ENCODE assay signal across 3 cellular contexts in genomic region chr1:156848461-156849150, GRCh38.
A peak's percentile ranks its signal among the peaks of the same experiment; 100 is the strongest.
TF ChIP-seq lines count a peak whose summit lies in the region.

No MANE protein-coding gene starts in this region.

TF ChIP-seq in GM12891, 5 proteins besides CTCF, POLR2A, EP300 and RAD21:
- no peak for TF ChIP-seq POLR2AphosphoS5 (IDR thresholded peaks at IDR 0.05; ENCODE audit: low read depth, low read length)
- no peak for TF ChIP-seq POU2F2 (IDR thresholded peaks at IDR 0.05; ENCODE audit: low read depth, low read length)
- no peak for TF ChIP-seq SPI1 (IDR thresholded peaks at IDR 0.05; ENCODE audit: low read depth, low read length)
- no peak for TF ChIP-seq PAX5 (IDR thresholded peaks at IDR 0.05; ENCODE audit: insufficient read depth, low read length, severe bottlenecking)
- no peak for TF ChIP-seq TAF1 (IDR thresholded peaks at IDR 0.05; ENCODE audit: low read depth, low read length)

TF ChIP-seq in endothelial cell of umbilical vein, 7 proteins besides CTCF, POLR2A, EP300 and RAD21:
- TF ChIP-seq EZH2 (IDR thresholded peaks at IDR 0.05; ENCODE audit: borderline replicate concordance, low read depth, low read length, severe bottlenecking) = peak; percentile 84
- no peak for TF ChIP-seq MYC (IDR thresholded peaks at IDR 0.05; ENCODE audit: low read depth, low read length)
- TF ChIP-seq FOS (IDR thresholded peaks at IDR 0.05; ENCODE audit: borderline replicate concordance, insufficient read depth, low read length) = no peak

TF ChIP-seq in SK-N-SH, 30 proteins besides CTCF, POLR2A, EP300 and RAD21:
- no peak for TF ChIP-seq RCOR1 (IDR thresholded peaks at IDR 0.05; ENCODE audit: low read length)
- no peak for TF ChIP-seq ZBTB33 (IDR thresholded peaks at IDR 0.05; ENCODE audit: borderline replicate concordance, low read depth)
- TF ChIP-seq EZH2phosphoT487 (IDR thresholded peaks at IDR 0.05; ENCODE audit: borderline replicate concordance, low read depth) = no peak
- no peak for TF ChIP-seq FOXJ3 (CRISPR knock-in tag; IDR thresholded peaks at IDR 0.05)
- no peak for TF ChIP-seq MAX (IDR thresholded peaks at IDR 0.05; ENCODE audit: low read depth)
- TF ChIP-seq REST (IDR thresholded peaks at IDR 0.05; ENCODE audit: low read depth, low read length) = no peak
- no peak for TF ChIP-seq FOXM1 (IDR thresholded peaks at IDR 0.05; ENCODE audit: low read depth)
- TF ChIP-seq RXRA (IDR thresholded peaks at IDR 0.05; ENCODE audit: borderline replicate concordance, low read depth) = no peak
- no peak for TF ChIP-seq NRF1 (IDR thresholded peaks at IDR 0.05; ENCODE audit: low read depth, low read length)
- TF ChIP-seq USF1 (IDR thresholded peaks at IDR 0.05; ENCODE audit: borderline replicate concordance, low read depth) = no peak
- TF ChIP-seq TAF1 (IDR thresholded peaks at IDR 0.05; ENCODE audit: borderline replicate concordance, low read depth, low read length) = no peak
- TF ChIP-seq RFX5 (IDR thresholded peaks at IDR 0.05; ENCODE audit: low read length) = no peak
- no peak for TF ChIP-seq ELF1 (IDR thresholded peaks at IDR 0.05)
- TF ChIP-seq TCF12 (IDR thresholded peaks at IDR 0.05) = no peak
- no peak for TF ChIP-seq PBX3 (IDR thresholded peaks at IDR 0.05)
- no peak for TF ChIP-seq MEF2A (IDR thresholded peaks at IDR 0.05; ENCODE audit: borderline replicate concordance, low read depth)
- no peak for TF ChIP-seq GATA2 (CRISPR knock-in tag; IDR thresholded peaks at IDR 0.05)
- TF ChIP-seq MXI1 (IDR thresholded peaks at IDR 0.05; ENCODE audit: low read depth, low read length) = no peak
- TF ChIP-seq IRF3 (IDR thresholded peaks at IDR 0.05; ENCODE audit: low read depth, low read length) = no peak
- no peak for TF ChIP-seq FOSL2 (IDR thresholded peaks at IDR 0.05; ENCODE audit: borderline replicate concordance, low read depth)
